9 cellular contexts compared by ENCODE assay signal in the genomic region with DNA sequence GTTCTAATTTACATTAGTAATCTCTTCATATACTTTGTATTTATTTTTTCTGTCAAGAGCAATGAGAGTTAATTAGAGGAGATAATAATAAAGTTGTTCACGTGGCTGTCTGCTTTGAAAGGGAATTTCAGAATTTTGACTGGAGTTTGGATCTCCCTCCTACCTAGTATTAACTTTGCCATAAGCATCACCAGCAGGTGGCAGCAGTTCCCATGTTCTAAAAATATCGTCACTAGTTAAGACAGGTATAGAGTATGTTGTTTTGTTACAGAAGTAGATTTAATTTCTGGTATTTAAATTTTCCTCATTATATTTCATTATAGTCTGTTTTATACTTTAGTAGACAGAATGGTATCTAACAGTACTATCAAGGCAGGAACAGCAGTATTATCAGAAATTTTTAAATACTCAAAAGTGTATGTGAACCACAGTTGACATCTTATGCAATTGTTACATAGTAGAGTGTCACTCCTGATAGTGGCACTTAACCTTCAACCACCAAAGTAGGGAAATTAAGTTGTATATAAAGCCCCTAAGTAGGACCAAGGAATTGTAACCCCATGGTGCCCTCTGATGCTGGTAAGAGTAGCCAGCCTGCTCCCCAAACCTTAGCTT. TPM values are rescaled to one million over a fixed set of nuclear protein-coding genes. Genes with fewer than 3 reads are reported as not detected.
A peak's percentile ranks its signal among the peaks of the same experiment; 100 is the strongest.
DNase-seq lines count a peak whose midpoint lies in the region; FAIRE-seq and TF ChIP-seq lines count a peak whose summit lies in the region.
"Had no signal": no experiment of that assay in that cellular context is flagged by ENCODE, and none has a peak within 500 bp of the region (broad histone marks: within the 10 kb centered on the region; RNA-seq: fewer than 3 reads in every experiment).

No MANE protein-coding gene starts in this region.

- no peak overlapping the region for H3K27ac Mint-ChIP-seq in activated T-cell treated with anti-CD3 and anti-CD28 coated beads, Interleukin-2, amount 50 U/mL, for 24 hours

- H3K4me3 Mint-ChIP-seq in activated T-cell treated with anti-CD3 and anti-CD28 coated beads, Interleukin-2, amount 50 U/mL, for 24 hours, result no peak overlapping the region

- TF ChIP-seq CTCF in GM12874 (IDR thresholded peaks at IDR 0.05; ENCODE audit: insufficient read depth, low read depth, low read length) (peak; percentile 53), HL-60 (IDR thresholded peaks at IDR 0.05; ENCODE audit: insufficient read depth, low read length) (peak; percentile 39), fibroblast of mammary gland (conservative IDR thresholded peaks at IDR 0.05; ENCODE audit: control insufficient read depth, insufficient read depth, low read depth, low read length) (peak; percentile 83), transverse colon (IDR thresholded peaks at IDR 0.05) (peak; percentile 69 to 81 (median 80))

- no peaks in the 10 kb centered on the region for H3K27me3 Mint-ChIP-seq in activated T-cell treated with anti-CD3 and anti-CD28 coated beads, Interleukin-2, amount 50 U/mL, for 24 hours

- H3K4me1 Mint-ChIP-seq in activated T-cell treated with anti-CD3 and anti-CD28 coated beads, Interleukin-2, amount 50 U/mL, for 24 hours (ENCODE audit: low read depth), result peaks cover 5% of the 10 kb centered on the region

- H3K27me3 ChIP-seq in HL-60 (ENCODE audit: insufficient read depth, poor library complexity, severe bottlenecking), result no peaks in the 10 kb centered on the region
- H3K27me3 ChIP-seq in transverse colon, result no peaks in the 10 kb centered on the region

- peak; percentile 87 for FAIRE-seq in RCC 7860 (lab: Jason Lieb, UNC)
- no peak for FAIRE-seq in GM12892 (lab: Jason Lieb, UNC)

- H3K36me3 ChIP-seq in transverse colon, result peaks cover 0 to 36% (median 16%) of the 10 kb centered on the region in 4 donors

- no peaks in the 10 kb centered on the region for H3K4me1 ChIP-seq in transverse colon

- H3K27ac ChIP-seq in HL-60 (replicated peaks) (no peak overlapping the region), transverse colon (no peak overlapping the region)
- H3K27ac ChIP-seq: epithelial cell of prostate had no signal

- H3K4me3 ChIP-seq in HL-60 (replicated peaks; ENCODE audit: insufficient read depth, low read length), result no peak overlapping the region
- no peak overlapping the region for H3K4me3 ChIP-seq in fibroblast of mammary gland (ENCODE audit: control insufficient read depth, low read depth, low read length)
- no peak overlapping the region for H3K4me3 ChIP-seq in transverse colon

- no peaks in the 10 kb centered on the region for H3K9me3 Mint-ChIP-seq in activated T-cell treated with anti-CD3 and anti-CD28 coated beads, Interleukin-2, amount 50 U/mL, for 24 hours

- WGBS in transverse colon (ENCODE audit: low coverage in 1 of 2), 2 donors, result 8 to 9% methylated on average over 2 of the region's 2 CpGs

- in situ Hi-C loops in transverse colon (cut with MboI; ENCODE audit: low pct_ligation_motif_present in 1 of 4, low pct_unique_long_range_greater_than_20kb in 1 of 4, low sequenced_read_pairs in 3 of 4), result loop anchor here in 1 of 4 donors (10.0 kb wide), 1 partner anchor 142 kb away; no protein-coding TSS in a partner anchor

- no peaks in the 10 kb centered on the region for H3K9me3 ChIP-seq in transverse colon

- intact Hi-C loops in transverse colon (cut with DNase I; ENCODE audit: low total_unique reads), result no loop called here

- peaks cover 64% of the 10 kb centered on the region for H3K36me3 Mint-ChIP-seq in activated T-cell treated with anti-CD3 and anti-CD28 coated beads, Interleukin-2, amount 50 U/mL, for 24 hours (ENCODE audit: low read depth)

- no peak for TF ChIP-seq POLR2A in transverse colon (IDR thresholded peaks at IDR 0.05)
- no peak for TF ChIP-seq POLR2A in GM12892 (IDR thresholded peaks at IDR 0.05; ENCODE audit: low read depth, low read length)

- TF ChIP-seq EP300 in transverse colon (IDR thresholded peaks at IDR 0.05; ENCODE audit: low read depth), result no peak

- DNase-seq in HL-60 (ENCODE audit: low read depth in 1 of 2, low spot score in 1 of 2) (peak in 1 of 2 experiments; percentile 58), RCC 7860 (ENCODE audit: low spot score) (peak; percentile 42), fibroblast of mammary gland (ENCODE audit: low read depth) (peak; percentile 67), nucleus accumbens (lab: John Stamatoyannopoulos, UW) (peak in 32 of 56 donors; percentile 3 to 87 (median 44)), transverse colon (peak; percentile 79), GM12892 (ENCODE audit: insufficient read length) (no peak)
- peak; percentile 76 for DNase-seq in activated T-cell treated with anti-CD3 and anti-CD28 coated beads, Interleukin-2, amount 50 U/mL, for 24 hours

RNA-seq across cellular contexts. Expression of a gene that starts 20.4 kb away (rescaled TPM):
- total RNA-seq in transverse colon, result 10 to 100 TPM in 2 of 4 donors, 1 to 10 TPM in 2; 1.6 to 24.8 (median 8.9) TPM
- polyA plus RNA-seq in GM12892 (2012; ENCODE audit: missing spikeins), result 14.4 TPM

RNA-seq across cellular contexts. Expression of a gene that starts 23.6 kb away (rescaled TPM):
- total RNA-seq in transverse colon, result 10 to 100 TPM; 15.3 to 66.7 (median 57.1) TPM
- 27.8 TPM for polyA plus RNA-seq in GM12892 (2012; ENCODE audit: missing spikeins)

RNA-seq across cellular contexts. Expression of a gene that starts 34.5 kb away (rescaled TPM):
- under 1 TPM in 3 of 4 donors, not detected in 1; 0.37 to 0.95 (median 0.68) TPM for total RNA-seq in transverse colon
- 0.08 TPM for polyA plus RNA-seq in GM12892 (2012; ENCODE audit: missing spikeins)
